ENCODE assay signal across 9 cellular contexts in genomic region chr13:25371608-25372274, GRCh38. TPM values are rescaled to one million over a fixed set of nuclear protein-coding genes. Genes with fewer than 3 reads are reported as not detected.
DNase-seq lines count a peak whose midpoint lies in the region; ATAC-seq, FAIRE-seq and TF ChIP-seq lines count a peak whose summit lies in the region.
"Had no signal": no experiment of that assay in that cellular context is flagged by ENCODE, and none has a peak within 500 bp of the region (broad histone marks: within the 10 kb centered on the region; RNA-seq: fewer than 3 reads in every experiment).

ATP8A2 (plus strand) TSS chr13:25371974; CDS start chr13:25372213, 239 bp downstream.

- H3K9me3 Mint-ChIP-seq in progenitor cell of endocrine pancreas (ENCODE audit: low read depth): no peaks in the 10 kb centered on the region

- H3K27ac Mint-ChIP-seq in progenitor cell of endocrine pancreas: no peak within 1 kb of the TSS

- TF ChIP-seq POLR2A in endothelial cell of umbilical vein (IDR thresholded peaks at IDR 0.05; ENCODE audit: low read depth, low read length) (no peak), GM18505 (IDR thresholded peaks at IDR 0.05; ENCODE audit: borderline replicate concordance, extremely low read depth, insufficient read depth, insufficient read length) (no peak)

- intact Hi-C loops in endothelial cell of umbilical vein (cut with micrococcal nuclease): no loop called here

- H3K36me3 ChIP-seq in endothelial cell of umbilical vein (ENCODE audit: control insufficient read depth in 2 of 2, extremely low read depth in 1 of 2, insufficient read depth in 2 of 2, low read length in 2 of 2): no peaks in the 10 kb centered on the region

- H3K9me1 ChIP-seq in endothelial cell of umbilical vein (replicated peaks; ENCODE audit: control insufficient read depth, extremely low read depth, insufficient read depth, low read length): no peaks in the 10 kb centered on the region

- no peaks in the 10 kb centered on the region for H3K79me2 ChIP-seq in endothelial cell of umbilical vein (ENCODE audit: control insufficient read depth, insufficient read depth, low read length)

- CTCF ChIA-PET in GM10248 (lab: Yijun Ruan, JAX): no interaction called here
- CTCF ChIA-PET in endothelial cell of umbilical vein (lab: Charles Lee): interaction anchor here (0.6 kb wide), 1 partner anchor 1939 kb away, joined by 3 read pairs; no protein-coding TSS in a partner anchor

- H3K4me2 ChIP-seq in endothelial cell of umbilical vein (ENCODE audit: insufficient read depth, low read length): peak within 1 kb of the TSS; percentile 21

- H3K4me1 Mint-ChIP-seq in progenitor cell of endocrine pancreas (ENCODE audit: low read depth): peaks cover 2% of the 10 kb centered on the region

- peaks cover 51 to 56% of the 10 kb centered on the region in 2 experiments for H3K27me3 ChIP-seq in endothelial cell of umbilical vein (ENCODE audit: control insufficient read depth in 2 of 2, insufficient read depth in 2 of 2, low read length in 2 of 2)

- H3K36me3 Mint-ChIP-seq in progenitor cell of endocrine pancreas (ENCODE audit: insufficient read depth): no peaks in the 10 kb centered on the region

- DNase-seq in GM10248 (ENCODE audit: extremely low spot score): peak; percentile 23
- peak; percentile 50 for DNase-seq in NCI-H748 treated with DMSO at 0.1 percent for 48 hours (lab: John Stamatoyannopoulos, UW)
- DNase-seq in endothelial cell of umbilical vein (ENCODE audit: low read depth, low spot score): no peak
- peak; percentile 17 for DNase-seq in progenitor cell of endocrine pancreas (ENCODE audit: low spot score, unreplicated experiment)
- DNase-seq in kidney glomerular epithelial cell (lab: John Stamatoyannopoulos, UW): no peak
- no peak for DNase-seq in HuH-7.5 (ENCODE audit: low spot score)
- no peak for DNase-seq in stimulated activated naive CD4-positive, alpha-beta T cell treated with Interleukin-2 at 50 U/mL for 16 hours (lab: John Stamatoyannopoulos, UW)
- DNase-seq: left cardiac atrium had no signal

- TF ChIP-seq CTCF in GM10248 (IDR thresholded peaks at IDR 0.05; ENCODE audit: control extremely low read depth, extremely low read depth, low read depth, missing control alignments): no peak
- TF ChIP-seq CTCF in endothelial cell of umbilical vein (IDR thresholded peaks at IDR 0.05; ENCODE audit: extremely low read depth in 1 of 2, insufficient read depth in 1 of 2, low read depth in 1 of 2, low read length in 2 of 2): no peak
- TF ChIP-seq CTCF in progenitor cell of endocrine pancreas (IDR thresholded peaks at IDR 0.05; ENCODE audit: unreplicated experiment): no peak

- no TSS peak for BruUV-seq in endothelial cell of umbilical vein (replicated peaks; lab: Mats Ljungman, UMichigan)

- H3K4me3 Mint-ChIP-seq in progenitor cell of endocrine pancreas (ENCODE audit: low read depth): peak within 1 kb of the TSS; percentile 77

- H3K4me3 ChIP-seq in endothelial cell of umbilical vein (replicated peaks in 1 of 3; ENCODE audit: insufficient read depth in 1 of 3, low read depth in 1 of 3, low read length in 3 of 3): peak within 1 kb of the TSS in 1 of 3 experiments; percentile 9

- H3K27ac ChIP-seq in endothelial cell of umbilical vein (ENCODE audit: insufficient read depth, low read depth, low read length): no peak within 1 kb of the TSS

- H4K20me1 ChIP-seq in endothelial cell of umbilical vein (replicated peaks; ENCODE audit: control insufficient read depth, extremely low read depth, insufficient read depth, low read length): no peaks in the 10 kb centered on the region

- H3K9me3 ChIP-seq in endothelial cell of umbilical vein (replicated peaks; ENCODE audit: control insufficient read depth, insufficient read depth, low read length): no peaks in the 10 kb centered on the region

- dilution Hi-C loops in endothelial cell of umbilical vein (cut with MboI; ENCODE audit: extremely low pct_ligation_motif_present, low sequenced_read_pairs): no loop called here

- POLR2A ChIA-PET in GM10248 (lab: Yijun Ruan, JAX) (interaction anchor here (0.6 kb wide), 1 partner anchor 906 kb away, joined by 5 read pairs; no protein-coding TSS in a partner anchor), endothelial cell of umbilical vein (lab: Charles Lee) (no interaction called here)

- H2AFZ ChIP-seq in endothelial cell of umbilical vein (ENCODE audit: low read depth, low read length): peak within 1 kb of the TSS; percentile 21

- H3K4me1 ChIP-seq in endothelial cell of umbilical vein (ENCODE audit: control insufficient read depth, extremely low read depth, insufficient read depth, low read length): peaks cover 3% of the 10 kb centered on the region

- no peak for ATAC-seq in GM18505 (IDR thresholded peaks at IDR 0.05; ENCODE audit: unreplicated experiment)

- FAIRE-seq in endothelial cell of umbilical vein (lab: Jason Lieb, UNC): no peak

- H3K27me3 Mint-ChIP-seq in progenitor cell of endocrine pancreas: peaks cover 80% of the 10 kb centered on the region

- H3K9ac ChIP-seq in endothelial cell of umbilical vein (replicated peaks; ENCODE audit: extremely low read depth, insufficient read depth, low read length): no peak within 1 kb of the TSS

TF ChIP-seq in endothelial cell of umbilical vein, 7 proteins besides CTCF, POLR2A, EP300 and RAD21:
- peak; percentile 97 for TF ChIP-seq EZH2 (IDR thresholded peaks at IDR 0.05; ENCODE audit: borderline replicate concordance, low read depth, low read length, severe bottlenecking)
- no peak for TF ChIP-seq POLR2AphosphoS5 (IDR thresholded peaks at IDR 0.05; ENCODE audit: insufficient read depth, low read depth, low read length)

RNA-seq across cellular contexts. Expression of gene ATP8A2, which starts in this region (rescaled TPM):
- 0.35 and 0.49 TPM in 2 replicates for total RNA-seq in endothelial cell of umbilical vein
- polyA plus RNA-seq in endothelial cell of umbilical vein: 0.11 and 0.14 TPM in 2 replicates
- polyA plus RNA-seq in endothelial cell of umbilical vein (2011; cell fraction: cytosol; rRNA removed): 0.14 and 0.17 TPM in 2 replicates
- polyA plus RNA-seq in endothelial cell of umbilical vein (2011; cell fraction: nucleus; rRNA removed): 0.10 and 0.11 TPM in 2 replicates
- 0.01 and 0.09 TPM in 2 replicates for polyA plus RNA-seq in endothelial cell of umbilical vein (2012)
- 0.05 and 0.13 TPM in 2 replicates for polyA minus RNA-seq in endothelial cell of umbilical vein
- polyA minus RNA-seq in endothelial cell of umbilical vein (2011; cell fraction: cytosol; rRNA and poly(A)+ RNA removed): not detected
- 0.05 and 0.14 TPM in 2 replicates for polyA minus RNA-seq in endothelial cell of umbilical vein (2011; cell fraction: nucleus; rRNA and poly(A)+ RNA removed)
- total RNA-seq in progenitor cell of endocrine pancreas: 0.38 and 0.49 TPM in 2 replicates

Comparison
In these comparisons a context has a peak if more than half of its experiments do, and no peak if none do; other contexts are left out.
1. Peak in DNase-seq in progenitor cell of endocrine pancreas; RNA of the gene not detected or under 1 TPM.
2. DNase-seq: peak in GM10248 (single experiment) and NCI-H748 treated with DMSO at 0.1 percent for 48 hours (single experiment); none in endothelial cell of umbilical vein (single experiment), kidney glomerular epithelial cell (single experiment), HuH-7.5 (single experiment) and stimulated activated naive CD4-positive, alpha-beta T cell treated with Interleukin-2 at 50 U/mL for 16 hours (single experiment).